Comparison of ENCODE assay signal across 16 cellular contexts in the genomic region with DNA sequence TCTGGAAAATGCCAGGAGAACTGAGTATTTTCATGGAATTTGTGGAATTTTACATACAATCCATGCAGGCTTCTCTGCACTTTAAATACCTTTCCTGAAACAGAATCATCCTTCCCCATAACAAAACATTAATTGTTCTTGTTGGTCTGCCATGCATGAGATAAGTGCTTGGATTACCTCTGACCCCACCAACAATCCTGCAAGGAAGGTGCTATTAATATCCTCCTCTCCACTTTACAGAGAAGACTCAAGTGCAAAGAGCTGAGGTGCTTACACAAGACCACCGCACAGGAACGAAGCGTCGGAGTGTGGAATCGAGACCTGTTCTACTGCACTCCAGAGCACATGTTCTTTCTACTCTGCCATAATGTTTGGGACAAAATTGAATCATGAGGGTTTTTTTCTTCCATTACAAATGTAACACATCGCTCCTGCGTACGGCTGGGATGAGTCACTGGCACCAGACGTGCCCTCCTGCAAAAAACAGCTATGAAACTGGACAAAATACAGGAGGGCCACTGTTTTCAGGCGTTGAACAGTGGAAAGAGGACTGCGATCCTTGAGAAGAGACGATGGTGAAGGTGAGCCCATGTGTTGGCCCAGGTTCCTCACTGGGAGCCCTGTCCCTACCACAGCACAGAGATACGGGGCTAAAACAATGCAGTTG. TPM values are rescaled to one million over a fixed set of nuclear protein-coding genes. Genes with fewer than 3 reads are reported as not detected.
DNase-seq lines count a peak whose midpoint lies in the region; ATAC-seq and TF ChIP-seq lines count a peak whose summit lies in the region.
"Had no signal": no experiment of that assay in that cellular context is flagged by ENCODE, and none has a peak within 500 bp of the region (broad histone marks: within the 10 kb centered on the region; RNA-seq: fewer than 3 reads in every experiment).

No MANE protein-coding gene starts in this region.

- H3K4me2 ChIP-seq in neuronal stem cell (ENCODE audit: insufficient read depth, low read length, poor library complexity, severe bottlenecking) (no peak overlapping the region), MM.1S (ENCODE audit: low read depth, low read length) (no peak overlapping the region)

- H3K27me3 ChIP-seq in neuronal stem cell (ENCODE audit: control insufficient read depth in 3 of 3, insufficient read depth in 3 of 3, low read depth in 1 of 3, low read length in 3 of 3) = no peaks in the 10 kb centered on the region
- H3K27me3 ChIP-seq in MM.1S (replicated peaks; ENCODE audit: insufficient read depth, low read length) = peaks cover 64% of the 10 kb centered on the region

- H3K9me3 ChIP-seq in neuronal stem cell (replicated peaks in 1 of 2; ENCODE audit: control insufficient read depth in 2 of 2, insufficient read depth in 1 of 2, low read depth in 1 of 2, low read length in 2 of 2) = peaks cover 0 to 7% of the 10 kb centered on the region in 2 donors
- H3K9me3 ChIP-seq in MM.1S (replicated peaks; ENCODE audit: insufficient read depth, low read length) = no peaks in the 10 kb centered on the region

- no CpG with 5 or more reads among the region's 13 CpGs for WGBS in neuronal stem cell (ENCODE audit: extremely low coverage in 2 of 2, insufficient read length in 2 of 2, insufficient replicate concordance in 1 of 2), 2 donors

- H4K20me1 ChIP-seq in MM.1S (ENCODE audit: insufficient read depth, low read length) = no peaks in the 10 kb centered on the region

- H3K27me3 Mint-ChIP-seq in activated T-cell treated with anti-CD3 and anti-CD28 coated beads, Interleukin-2, amount 50 U/mL, for 4 hours (ENCODE audit: low read depth) = peaks cover 11% of the 10 kb centered on the region

- no peaks in the 10 kb centered on the region for H3K4me1 Mint-ChIP-seq in activated T-cell treated with anti-CD3 and anti-CD28 coated beads, Interleukin-2, amount 50 U/mL, for 4 hours (ENCODE audit: low read depth)

- H3K9me3 Mint-ChIP-seq in activated T-cell treated with anti-CD3 and anti-CD28 coated beads, Interleukin-2, amount 50 U/mL, for 4 hours = no peaks in the 10 kb centered on the region
- H3K9me3 Mint-ChIP-seq: CD8-positive, alpha-beta T cell had no signal

- H3K36me3 ChIP-seq in neuronal stem cell (replicated peaks in 1 of 2; ENCODE audit: control insufficient read depth in 2 of 2, insufficient read depth in 2 of 2, low read length in 2 of 2) (peaks cover 0 to 2% of the 10 kb centered on the region in 2 donors), MM.1S (replicated peaks; ENCODE audit: insufficient read depth, low read length) (no peaks in the 10 kb centered on the region)

- no peak overlapping the region for H3K14ac ChIP-seq in neuronal stem cell (ENCODE audit: low read length)

- peaks cover 0 to 2% of the 10 kb centered on the region in 2 donors for H3K4me1 ChIP-seq in neuronal stem cell (ENCODE audit: control insufficient read depth in 2 of 2, insufficient read depth in 1 of 2, low read depth in 1 of 2, low read length in 2 of 2)
- no peaks in the 10 kb centered on the region for H3K4me1 ChIP-seq in MM.1S (ENCODE audit: low read length)

- no peak for TF ChIP-seq CTCF in MM.1S (IDR thresholded peaks at IDR 0.05; ENCODE audit: low read length)

- in situ Hi-C loops in Caki2 (cut with HindIII; ENCODE audit: low pct_unique_long_range_greater_than_20kb, low sequenced_read_pairs) = no loop called here

- no peaks in the 10 kb centered on the region for H3K9me2 ChIP-seq in MM.1S (replicated peaks; ENCODE audit: insufficient read depth, low read length)

- H3K27ac ChIP-seq in neuronal stem cell (replicated peaks; ENCODE audit: low read length) (no peak overlapping the region), MM.1S (ENCODE audit: low read length) (no peak overlapping the region)

- no peak overlapping the region for H2BK15ac ChIP-seq in neuronal stem cell (ENCODE audit: low read length)

- H2BK120ac ChIP-seq in neuronal stem cell (ENCODE audit: low read depth, low read length) = no peak overlapping the region

- H3K4me3 Mint-ChIP-seq in activated T-cell treated with anti-CD3 and anti-CD28 coated beads, Interleukin-2, amount 50 U/mL, for 4 hours = no peak overlapping the region
- H3K4me3 Mint-ChIP-seq: CD8-positive, alpha-beta T cell had no signal

- peak; percentile 93 for DNase-seq in Caki2 (ENCODE audit: low read depth)
- peak; percentile 17 for DNase-seq in NCI-H2227 treated with DMSO at 0.1 percent for 48 hours (lab: John Stamatoyannopoulos, UW)
- peak; percentile 11 for DNase-seq in foreskin melanocyte
- no peak for DNase-seq in neuronal stem cell (ENCODE audit: low spot score)
- no peak for DNase-seq in activated T-cell treated with anti-CD3 and anti-CD28 coated beads, Interleukin-2, amount 50 U/mL, for 4 hours
- no peak for DNase-seq in NCI-H1417 treated with DMSO at 0.1 percent for 48 hours (lab: John Stamatoyannopoulos, UW)
- DNase-seq in stimulated activated naive CD4-positive, alpha-beta T cell treated with Interleukin-2 at 50 U/mL for 16 hours (lab: John Stamatoyannopoulos, UW) = no peak
- no peak for DNase-seq in MM.1S
- DNase-seq: IMR-90, MV-4-11, NCI-H1436, NCI-H2029 treated with DMSO at 0.1 percent for 48 hours, NCI-H345, NCI-H526 treated with DMSO at 0.1 percent for 48 hours had no signal

- H4K8ac ChIP-seq in neuronal stem cell (ENCODE audit: low read depth, low read length) = no peak overlapping the region

- no peak overlapping the region for H3K18ac ChIP-seq in neuronal stem cell (ENCODE audit: low read length)

- peak overlapping the region; percentile 18 for H2AK5ac ChIP-seq in neuronal stem cell (ENCODE audit: low read depth, low read length)

- H3K36me3 Mint-ChIP-seq in activated T-cell treated with anti-CD3 and anti-CD28 coated beads, Interleukin-2, amount 50 U/mL, for 4 hours (ENCODE audit: insufficient read depth) = no peaks in the 10 kb centered on the region
- H3K36me3 Mint-ChIP-seq: CD8-positive, alpha-beta T cell had no signal

- no peak overlapping the region for H3K23ac ChIP-seq in neuronal stem cell (ENCODE audit: low read depth, low read length, poor library complexity)

- H3K4me3 ChIP-seq in neuronal stem cell (ENCODE audit: low read length in 2 of 2) = no peak overlapping the region
- H3K4me3 ChIP-seq in MM.1S (ENCODE audit: low read length) = no peak overlapping the region

- no peaks in the 10 kb centered on the region for H3K79me1 ChIP-seq in neuronal stem cell (ENCODE audit: low read depth, low read length)

- no peaks in the 10 kb centered on the region for H3F3A ChIP-seq in MM.1S (ENCODE audit: insufficient read depth, low read length)

- no peaks in the 10 kb centered on the region for H3K79me2 ChIP-seq in MM.1S (ENCODE audit: low read length)

- H2BK12ac ChIP-seq in neuronal stem cell (ENCODE audit: low read length) = no peak overlapping the region

- H4K91ac ChIP-seq in neuronal stem cell (ENCODE audit: low read depth, low read length, poor library complexity) = no peak overlapping the region

- no peak overlapping the region for H2BK5ac ChIP-seq in neuronal stem cell (ENCODE audit: low read length)

- H3K9ac ChIP-seq in neuronal stem cell (ENCODE audit: low read depth, low read length, poor library complexity) (no peak overlapping the region), MM.1S (ENCODE audit: low read length) (no peak overlapping the region)

- H2AFZ ChIP-seq in neuronal stem cell (ENCODE audit: low read length) = no peak overlapping the region
- no peak overlapping the region for H2AFZ ChIP-seq in MM.1S (ENCODE audit: low read length)

- ATAC-seq in activated T-cell treated with anti-CD3 and anti-CD28 coated beads, Interleukin-2, amount 50 U/mL, for 4 hours = no peak
- ATAC-seq: CD8-positive, alpha-beta T cell had no signal

- H3K4ac ChIP-seq in neuronal stem cell (ENCODE audit: low read length) = no peak overlapping the region

RNA-seq across cellular contexts. Expression of gene LRRC4B, which starts 12.9 kb away (rescaled TPM):
- total RNA-seq in Caki2 (2014; rRNA removed; shearing (Covaris generic); ENCODE audit: low replicate concordance) = 5.0 and 8.7 TPM in 2 replicates
- polyA plus RNA-seq in neuronal stem cell (2013, experiment 1 of 2) = 78.7 TPM
- polyA plus RNA-seq in neuronal stem cell (2013, experiment 2 of 2) = 78.4 TPM
- not detected for total RNA-seq in activated T-cell treated with anti-CD3 and anti-CD28 coated beads, Interleukin-2, amount 50 U/mL, for 4 hours
- total RNA-seq: CD8-positive, alpha-beta T cell; IMR-90 had no signal
- polyA plus RNA-seq: AG04450 had no signal

RNA-seq across cellular contexts. Expression of gene SYT3, which starts 58.6 kb away (rescaled TPM):
- 0.14 and 0.26 TPM in 2 replicates for total RNA-seq in Caki2 (2014; rRNA removed; shearing (Covaris generic); ENCODE audit: low replicate concordance)
- 2.6 TPM for polyA plus RNA-seq in neuronal stem cell (2013, experiment 1 of 2)
- 2.5 TPM for polyA plus RNA-seq in neuronal stem cell (2013, experiment 2 of 2)
- 1 to 10 TPM in 1 of 3 donors, under 1 TPM in 2; 0.35 to 1.2 (median 0.66) TPM for total RNA-seq in activated T-cell treated with anti-CD3 and anti-CD28 coated beads, Interleukin-2, amount 50 U/mL, for 4 hours
- total RNA-seq: IMR-90 had no signal

Comparison
In these comparisons a context has a peak if more than half of its experiments do, and no peak if none do; other contexts are left out.
1. DNase-seq: peak in Caki2 (single experiment), NCI-H2227 treated with DMSO at 0.1 percent for 48 hours (single experiment) and foreskin melanocyte (single experiment); none in neuronal stem cell (single experiment), activated T-cell treated with anti-CD3 and anti-CD28 coated beads, Interleukin-2, amount 50 U/mL, for 4 hours (single experiment), NCI-H1417 treated with DMSO at 0.1 percent for 48 hours (single experiment), stimulated activated naive CD4-positive, alpha-beta T cell treated with Interleukin-2 at 50 U/mL for 16 hours (single experiment) and MM.1S (single experiment).